ENCODE assay signal across 9 cellular contexts in genomic region chr13:44312898-44313551, GRCh38.
DNase-seq lines count a peak whose midpoint lies in the region; ATAC-seq and TF ChIP-seq lines count a peak whose summit lies in the region.
"Had no signal": no experiment of that assay in that cellular context is flagged by ENCODE, and none has a peak within 500 bp of the region (broad histone marks: within the 10 kb centered on the region; RNA-seq: fewer than 3 reads in every experiment).

No MANE protein-coding gene starts in this region.

- TF ChIP-seq CTCF in RWPE1 (conservative IDR thresholded peaks at IDR 0.05; ENCODE audit: low read depth) = no peak
- no peak for TF ChIP-seq CTCF in thoracic aorta (IDR thresholded peaks at IDR 0.05)

- H3K4me3 ChIP-seq in thoracic aorta = no peak overlapping the region

- peak overlapping the region; percentile 47 to 82 for H3K4me3 Mint-ChIP-seq in activated T-cell treated with anti-CD3 and anti-CD28 coated beads, Interleukin-2, amount 50 U/mL, for 72 hours

- H3K9me3 Mint-ChIP-seq in activated T-cell treated with anti-CD3 and anti-CD28 coated beads, Interleukin-2, amount 50 U/mL, for 72 hours = peaks cover 2 to 3% of the 10 kb centered on the region in 2 donors

- peaks cover 38% of the 10 kb centered on the region for H3K4me1 Mint-ChIP-seq in activated T-cell treated with anti-CD3 and anti-CD28 coated beads, Interleukin-2, amount 50 U/mL, for 72 hours (ENCODE audit: low read depth)

- H3K27me3 Mint-ChIP-seq in activated T-cell treated with anti-CD3 and anti-CD28 coated beads, Interleukin-2, amount 50 U/mL, for 72 hours (ENCODE audit: low read depth) = peaks cover 54% of the 10 kb centered on the region

- CTCF ChIA-PET in RWPE1 (lab: Yijun Ruan, JAX) = no interaction called here

- peaks cover 0 to 2% of the 10 kb centered on the region in 2 donors for H3K36me3 Mint-ChIP-seq in activated T-cell treated with anti-CD3 and anti-CD28 coated beads, Interleukin-2, amount 50 U/mL, for 72 hours (ENCODE audit: insufficient read depth in 2 of 2)

- peak; percentile 33 to 48 for DNase-seq in activated T-cell treated with anti-CD3 and anti-CD28 coated beads, Interleukin-2, amount 50 U/mL, for 72 hours
- DNase-seq in activated T-cell treated with anti-CD3 and anti-CD28 coated beads, Interleukin-2, amount 50 U/mL, for 48 hours = no peak
- DNase-seq in RWPE1 (ENCODE audit: low spot score) (peak; percentile 86), fibroblast of the conjunctiva (ENCODE audit: low read depth) (peak; percentile 71), thoracic aorta (ENCODE audit: low spot score) (no peak), activated gamma-delta T cell treated with Interleukin-2 at 50 U/mL for 16 hours (no peak), NCI-H1436 treated with DMSO at 0.1 percent for 48 hours (lab: John Stamatoyannopoulos, UW) (no peak), head of caudate nucleus (no peak)
- DNase-seq: Caco-2 had no signal

- H3K9me3 ChIP-seq in thoracic aorta = no peaks in the 10 kb centered on the region
- H3K9me3 ChIP-seq: Caco-2 had no signal

- POLR2A ChIA-PET in RWPE1 (lab: Yijun Ruan, JAX; ENCODE audit: low non-redundant PET) = no interaction called here

- ATAC-seq in activated T-cell treated with anti-CD3 and anti-CD28 coated beads, Interleukin-2, amount 50 U/mL, for 72 hours (replicated peaks in 1 of 2) = peak; percentile 95
- no peak for ATAC-seq in thoracic aorta (ENCODE audit: insufficient number of reproducible peaks, low FRiP score, low read depth)

- H3K27ac Mint-ChIP-seq in activated T-cell treated with anti-CD3 and anti-CD28 coated beads, Interleukin-2, amount 50 U/mL, for 72 hours = peak overlapping the region; percentile 91

- intact Hi-C loops in head of caudate nucleus (cut with DNase I) = no loop called here

- H3K27ac ChIP-seq in RWPE1 = peak overlapping the region; percentile 93; the same call in 1 of the 2 replicates
- H3K27ac ChIP-seq in thoracic aorta = peak overlapping the region; percentile 52 to 62

- H3K27me3 ChIP-seq in thoracic aorta (replicated peaks; ENCODE audit: insufficient read depth) = no peaks in the 10 kb centered on the region

- H3K36me3 ChIP-seq in thoracic aorta = no peaks in the 10 kb centered on the region

- peaks cover 3 to 49% of the 10 kb centered on the region in 2 donors for H3K4me1 ChIP-seq in thoracic aorta (ENCODE audit: control insufficient read depth in 1 of 2, low read depth in 2 of 2)
- H3K4me1 ChIP-seq: Caco-2 had no signal

Comparison
In these comparisons a context has a peak if more than half of its experiments do, and no peak if none do; other contexts are left out.
1. DNase-seq: peak in activated T-cell treated with anti-CD3 and anti-CD28 coated beads, Interleukin-2, amount 50 U/mL, for 72 hours (2 of 2), RWPE1 (single experiment) and fibroblast of the conjunctiva (single experiment); none in activated T-cell treated with anti-CD3 and anti-CD28 coated beads, Interleukin-2, amount 50 U/mL, for 48 hours (0 of 2), thoracic aorta (single experiment), activated gamma-delta T cell treated with Interleukin-2 at 50 U/mL for 16 hours (single experiment), NCI-H1436 treated with DMSO at 0.1 percent for 48 hours (single experiment) and head of caudate nucleus (0 of 42).